ENCODE assay signal across 8 cellular contexts in the genomic region with DNA sequence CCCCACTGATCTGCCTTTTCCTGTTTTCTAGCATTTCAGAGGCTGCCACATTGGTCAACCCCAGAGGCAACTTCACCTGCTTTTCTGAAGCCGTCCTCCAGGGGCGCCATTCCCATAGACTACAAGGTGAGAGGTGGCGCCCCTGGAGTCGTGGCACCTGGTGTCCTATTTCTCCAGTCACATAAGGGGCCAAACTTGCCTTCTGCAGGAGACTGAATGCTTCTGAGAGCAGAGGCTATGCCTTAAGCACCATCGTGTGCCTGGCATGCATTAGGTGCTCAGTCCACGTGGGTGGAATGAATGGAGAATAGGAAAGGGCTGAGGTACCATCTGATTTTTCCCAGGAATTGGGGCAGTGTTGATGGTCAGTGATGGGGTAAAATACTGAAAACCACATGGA.
A peak's percentile ranks its signal among the peaks of the same experiment; 100 is the strongest.
DNase-seq lines count a peak whose midpoint lies in the region; ATAC-seq, FAIRE-seq and TF ChIP-seq lines count a peak whose summit lies in the region.

No MANE protein-coding gene starts in this region.

- H3K27me3 ChIP-seq in mammary epithelial cell (ENCODE audit: insufficient read depth, low read length) (no peaks in the 10 kb centered on the region), small intestine (ENCODE audit: control insufficient read depth in 2 of 2, insufficient read depth in 2 of 2, low read length in 2 of 2) (peaks cover 0 to 4% of the 10 kb centered on the region in 2 donors)

- no peaks in the 10 kb centered on the region for H3K36me3 ChIP-seq in mammary epithelial cell (ENCODE audit: insufficient read depth, low read length)
- no peaks in the 10 kb centered on the region for H3K36me3 ChIP-seq in small intestine (ENCODE audit: control insufficient read depth in 2 of 2, insufficient read depth in 2 of 2, low read length in 2 of 2)

- peak; percentile 21 to 42 for TF ChIP-seq CTCF in mammary epithelial cell (conservative IDR thresholded peaks at IDR 0.05 in 1 of 2, IDR thresholded peaks at IDR 0.05 in 1 of 2; ENCODE audit: extremely low read depth in 1 of 2, insufficient read depth in 1 of 2, low read depth in 1 of 2, low read length in 2 of 2)

- H3K79me2 ChIP-seq in mammary epithelial cell (ENCODE audit: insufficient read depth, low read length): no peaks in the 10 kb centered on the region

- TF ChIP-seq EP300 in Ishikawa (IDR thresholded peaks at IDR 0.05; ENCODE audit: borderline replicate concordance): no peak

- no peak for ATAC-seq in HG02571 (IDR thresholded peaks at IDR 0.05; ENCODE audit: unreplicated experiment)

- BruUV-seq in mammary epithelial cell (replicated peaks; lab: Mats Ljungman, UMichigan): no TSS peak

- peak; percentile 52 for DNase-seq in SKM-1 treated with dmso at 0.1 percent for 144 hours (lab: John Stamatoyannopoulos, UW; ENCODE audit: unreplicated experiment)
- DNase-seq in SKM-1 (lab: John Stamatoyannopoulos, UW; ENCODE audit: unreplicated experiment): no peak
- no peak for DNase-seq in mammary epithelial cell
- DNase-seq in small intestine: peak; percentile 28
- no peak for DNase-seq in NOMO-1 treated with dmso at 0.1 percent for 144 hours (lab: John Stamatoyannopoulos, UW; ENCODE audit: unreplicated experiment)
- no peak for DNase-seq in midbrain (lab: John Stamatoyannopoulos, UW)

- H4K20me1 ChIP-seq in mammary epithelial cell (ENCODE audit: insufficient read depth, low read length): no peaks in the 10 kb centered on the region

- TF ChIP-seq RAD21 in Ishikawa (IDR thresholded peaks at IDR 0.05; ENCODE audit: low read depth): peak; percentile 43

- in situ Hi-C loops in mammary epithelial cell (cut with MboI; ENCODE audit: low sequenced_read_pairs in 2 of 2): no loop called here

- H2AFZ ChIP-seq in mammary epithelial cell (ENCODE audit: low read depth, low read length): no peak overlapping the region

- intact Hi-C loops in mammary epithelial cell (cut with micrococcal nuclease): loop anchor here (5.0 kb wide), 1 partner anchor 1251 kb away; no protein-coding TSS in a partner anchor

- no peak overlapping the region for H3K4me2 ChIP-seq in mammary epithelial cell (ENCODE audit: insufficient read depth, low read depth, low read length)

- WGBS in mammary epithelial cell (ENCODE audit: low coverage, missing lambda C conversion rate): 29% methylated on average over 6 of the region's 6 CpGs
- WGBS in small intestine, 3 donors: 27 to 29% (median 27%) methylated on average over 6 of the region's 6 CpGs

- H3K9ac ChIP-seq in mammary epithelial cell (ENCODE audit: insufficient read depth, low read length): no peak overlapping the region

- H3K4me1 ChIP-seq in mammary epithelial cell (ENCODE audit: insufficient read depth, low read length): no peaks in the 10 kb centered on the region
- H3K4me1 ChIP-seq in small intestine (ENCODE audit: control insufficient read depth in 2 of 2, insufficient read depth in 1 of 2, low read depth in 1 of 2, low read length in 1 of 2): no peaks in the 10 kb centered on the region

- H3K4me3 ChIP-seq in mammary epithelial cell (replicated peaks in 1 of 3; ENCODE audit: insufficient read depth in 1 of 3, low read depth in 2 of 3, low read length in 3 of 3) (no peak overlapping the region), small intestine (ENCODE audit: low read depth in 1 of 2, low read length in 2 of 2) (no peak overlapping the region)

- CTCF ChIA-PET in mammary epithelial cell (lab: Charles Lee; ENCODE audit: low non-redundant PET): no interaction called here

- H3K27ac ChIP-seq in mammary epithelial cell (ENCODE audit: insufficient read depth, low read depth, low read length) (no peak overlapping the region), small intestine (ENCODE audit: low read depth in 1 of 2, low read length in 1 of 2) (no peak overlapping the region)

- FAIRE-seq in small intestine (lab: Jason Lieb, UNC): no peak

- H3K9me3 ChIP-seq in mammary epithelial cell (replicated peaks; ENCODE audit: insufficient read depth, low read length): peaks cover 3% of the 10 kb centered on the region
- no peaks in the 10 kb centered on the region for H3K9me3 ChIP-seq in small intestine (ENCODE audit: control insufficient read depth, low read depth)

- dilution Hi-C loops in mammary epithelial cell (cut with HindIII; ENCODE audit: low sequenced_read_pairs): no loop called here

TF ChIP-seq in Ishikawa, 13 proteins besides CTCF, POLR2A, EP300 and RAD21:
- TF ChIP-seq EGR1 (IDR thresholded peaks at IDR 0.05) (no peak), CEBPB (IDR thresholded peaks at IDR 0.05) (no peak)
- TF ChIP-seq, protein P1, sequence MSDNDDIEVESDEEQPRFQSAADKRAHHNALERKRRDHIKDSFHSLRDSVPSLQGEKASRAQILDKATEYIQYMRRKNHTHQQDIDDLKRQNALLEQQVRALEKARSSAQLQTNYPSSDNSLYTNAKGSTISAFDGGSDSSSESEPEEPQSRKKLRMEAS (IDR thresholded peaks at IDR 0.05): no peak
- TF ChIP-seq, protein P2, sequence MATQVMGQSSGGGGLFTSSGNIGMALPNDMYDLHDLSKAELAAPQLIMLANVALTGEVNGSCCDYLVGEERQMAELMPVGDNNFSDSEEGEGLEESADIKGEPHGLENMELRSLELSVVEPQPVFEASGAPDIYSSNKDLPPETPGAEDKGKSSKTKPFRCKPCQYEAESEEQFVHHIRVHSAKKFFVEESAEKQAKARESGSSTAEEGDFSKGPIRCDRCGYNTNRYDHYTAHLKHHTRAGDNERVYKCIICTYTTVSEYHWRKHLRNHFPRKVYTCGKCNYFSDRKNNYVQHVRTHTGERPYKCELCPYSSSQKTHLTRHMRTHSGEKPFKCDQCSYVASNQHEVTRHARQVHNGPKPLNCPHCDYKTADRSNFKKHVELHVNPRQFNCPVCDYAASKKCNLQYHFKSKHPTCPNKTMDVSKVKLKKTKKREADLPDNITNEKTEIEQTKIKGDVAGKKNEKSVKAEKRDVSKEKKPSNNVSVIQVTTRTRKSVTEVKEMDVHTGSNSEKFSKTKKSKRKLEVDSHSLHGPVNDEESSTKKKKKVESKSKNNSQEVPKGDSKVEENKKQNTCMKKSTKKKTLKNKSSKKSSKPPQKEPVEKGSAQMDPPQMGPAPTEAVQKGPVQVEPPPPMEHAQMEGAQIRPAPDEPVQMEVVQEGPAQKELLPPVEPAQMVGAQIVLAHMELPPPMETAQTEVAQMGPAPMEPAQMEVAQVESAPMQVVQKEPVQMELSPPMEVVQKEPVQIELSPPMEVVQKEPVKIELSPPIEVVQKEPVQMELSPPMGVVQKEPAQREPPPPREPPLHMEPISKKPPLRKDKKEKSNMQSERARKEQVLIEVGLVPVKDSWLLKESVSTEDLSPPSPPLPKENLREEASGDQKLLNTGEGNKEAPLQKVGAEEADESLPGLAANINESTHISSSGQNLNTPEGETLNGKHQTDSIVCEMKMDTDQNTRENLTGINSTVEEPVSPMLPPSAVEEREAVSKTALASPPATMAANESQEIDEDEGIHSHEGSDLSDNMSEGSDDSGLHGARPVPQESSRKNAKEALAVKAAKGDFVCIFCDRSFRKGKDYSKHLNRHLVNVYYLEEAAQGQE (IDR thresholded peaks at IDR 0.05; ENCODE audit: low read depth): no peak
- TF ChIP-seq, protein P3, sequence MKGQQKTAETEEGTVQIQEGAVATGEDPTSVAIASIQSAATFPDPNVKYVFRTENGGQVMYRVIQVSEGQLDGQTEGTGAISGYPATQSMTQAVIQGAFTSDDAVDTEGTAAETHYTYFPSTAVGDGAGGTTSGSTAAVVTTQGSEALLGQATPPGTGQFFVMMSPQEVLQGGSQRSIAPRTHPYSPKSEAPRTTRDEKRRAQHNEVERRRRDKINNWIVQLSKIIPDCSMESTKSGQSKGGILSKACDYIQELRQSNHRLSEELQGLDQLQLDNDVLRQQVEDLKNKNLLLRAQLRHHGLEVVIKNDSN (IDR thresholded peaks at IDR 0.05): no peak

Comparison
In these comparisons a context has a peak if more than half of its experiments do, and no peak if none do; other contexts are left out.
1. DNase-seq: peak in SKM-1 treated with dmso at 0.1 percent for 144 hours (single experiment) and small intestine (single experiment); none in SKM-1 (single experiment), mammary epithelial cell (single experiment), NOMO-1 treated with dmso at 0.1 percent for 144 hours (single experiment) and midbrain (single experiment).